Comparison of ENCODE assay signal across 26 cellular contexts in genomic region chr3:148289159-148289558, GRCh38.
"Had no signal": no experiment of that assay in that cellular context is flagged by ENCODE, and none has a peak within 500 bp of the region (broad histone marks: within the 10 kb centered on the region; RNA-seq: fewer than 3 reads in every experiment).

No MANE protein-coding gene starts in this region.

- DNase-seq: cortex of kidney; effector memory CD8-positive, alpha-beta T cell; erythroblast; esophagus squamous epithelium; foreskin melanocyte; hypothalamus; immature natural killer cell; islet precursor cell; kidney glomerular epithelial cell; left colon; left ventricle myocardium superior; lower lobe of right lung; natural killer cell; occipital lobe; ovary; retina; right lobe of liver; small intestine; stimulated activated CD4-positive, alpha-beta T cell treated with anti-CD3 and anti-CD28 coated beads, Interleukin-15, amount 100 ng/mL, for 24 hours; stimulated activated CD4-positive, alpha-beta T cell treated with anti-CD3 and anti-CD28 coated beads, Interleukin-2, amount 100 ng/mL, for 48 hours; stimulated activated CD8-positive, alpha-beta memory T cell treated with anti-CD3 and anti-CD28 coated beads, Interleukin-4, amount 100 ng/mL, for 48 hours; stimulated activated naive CD4-positive, alpha-beta T cell; stimulated activated naive CD8-positive, alpha-beta T cell treated with anti-CD3 and anti-CD28 coated beads, Interleukin-15, amount 100 ng/mL, for 72 hours; transverse colon; upper lobe of right lung; uterus had no signal
